8 cellular contexts compared by ENCODE assay signal in genomic region chr6:26305097-26305841, GRCh38. TPM values are rescaled to one million over a fixed set of nuclear protein-coding genes. Genes with fewer than 3 reads are reported as not detected.
DNase-seq lines count a peak whose midpoint lies in the region; ATAC-seq and TF ChIP-seq lines count a peak whose summit lies in the region.

No MANE protein-coding gene starts in this region.

- H3K4me3 ChIP-seq in neuron (ENCODE audit: low read length) (peak overlapping the region; percentile 5), upper lobe of right lung (peak overlapping the region; percentile 39)

- no peak overlapping the region for H2AFZ ChIP-seq in neuron (ENCODE audit: low read depth, low read length)

- peak; percentile 68 for ATAC-seq in upper lobe of right lung

- DNase-seq in CD1c-positive myeloid dendritic cell (ENCODE audit: extremely low spot score) (peak; percentile 42), H4 (ENCODE audit: low spot score) (peak; percentile 47), NOMO-1 treated with DMSO at 0.1 percent for 48 hours (lab: John Stamatoyannopoulos, UW; ENCODE audit: unreplicated experiment) (peak; percentile 76), fibroblast of the conjunctiva (ENCODE audit: low read depth) (peak; percentile 75), upper lobe of right lung (no peak), cerebellar nuclear complex (lab: John Stamatoyannopoulos, UW) (no peak)
- peak; percentile 30 for DNase-seq in activated T-helper 9 cell treated with anti-CD3 and anti-CD28 coated beads, Interleukin-2, amount 50 U/mL, for 16 hours (ENCODE audit: low read depth)

- peak overlapping the region; percentile 51 for H3K27ac ChIP-seq in upper lobe of right lung

- H3K27me3 ChIP-seq in neuron (ENCODE audit: insufficient read depth, low read length): peaks cover 8% of the 10 kb centered on the region
- no peaks in the 10 kb centered on the region for H3K27me3 ChIP-seq in upper lobe of right lung

- H3K36me3 ChIP-seq in neuron (ENCODE audit: insufficient read depth, low read length) (no peaks in the 10 kb centered on the region), upper lobe of right lung (no peaks in the 10 kb centered on the region)

- H3K4me1 ChIP-seq in neuron (ENCODE audit: insufficient read depth, low read length) (no peaks in the 10 kb centered on the region), upper lobe of right lung (no peaks in the 10 kb centered on the region)

- intact Hi-C loops in upper lobe of right lung (cut with DNase I): no loop called here

- H3K9me3 ChIP-seq in neuron (ENCODE audit: low read length) (no peaks in the 10 kb centered on the region), upper lobe of right lung (no peaks in the 10 kb centered on the region)

- TF ChIP-seq CTCF in upper lobe of right lung (IDR thresholded peaks at IDR 0.05): no peak

RNA-seq across cellular contexts. Expression of gene BTN3A2, which starts 59.7 kb away (rescaled TPM):
- total RNA-seq in H4 (2014; rRNA removed; shearing (Covaris generic)): 29.6 and 32.0 TPM in 2 replicates
- total RNA-seq in upper lobe of right lung: 65.2 TPM

Comparison
In these comparisons a context has a peak if more than half of its experiments do, and no peak if none do; other contexts are left out.
1. DNase-seq: peak in CD1c-positive myeloid dendritic cell (single experiment), H4 (single experiment), NOMO-1 treated with DMSO at 0.1 percent for 48 hours (single experiment), activated T-helper 9 cell treated with anti-CD3 and anti-CD28 coated beads, Interleukin-2, amount 50 U/mL, for 16 hours (single experiment) and fibroblast of the conjunctiva (single experiment); none in upper lobe of right lung (single experiment) and cerebellar nuclear complex (0 of 2).